Comparison of ENCODE assay signal across 23 cellular contexts in genomic region chr9:115050002-115050490, GRCh38.
"Had no signal": no experiment of that assay in that cellular context is flagged by ENCODE, and none has a peak within 500 bp of the region (broad histone marks: within the 10 kb centered on the region; RNA-seq: fewer than 3 reads in every experiment).

No MANE protein-coding gene starts in this region.

- H3K4me3 ChIP-seq: coronary artery, heart left ventricle, prostate gland, right lobe of liver, spleen, stomach, thoracic aorta, uterus had no signal

- ATAC-seq: heart left ventricle; left lobe of liver; natural killer cell treated with Interleukin-12 subunit alpha and Interleukin-12 subunit beta and Interleukin-15 and Interleukin-18, amount 100 ng/mL, for 72 hours; right lobe of liver had no signal

- H3K36me3 ChIP-seq: heart left ventricle, prostate gland, right lobe of liver, spleen, thoracic aorta, uterus had no signal

- H3K27me3 ChIP-seq: right lobe of liver, stomach, uterus had no signal

- DNase-seq: effector CD4-positive, alpha-beta T cell; endodermal cell; foreskin melanocyte; heart left ventricle; hippocampal formation; islet precursor cell; mammary epithelial cell; retina; right lobe of liver; spleen; stimulated activated CD4-positive, alpha-beta T cell treated with anti-CD3 and anti-CD28 coated beads, Interleukin-15, amount 100 ng/mL, for 24 hours; stimulated activated CD4-positive, alpha-beta T cell treated with anti-CD3 and anti-CD28 coated beads, Interleukin-2, amount 100 ng/mL, for 24 hours; stimulated activated CD4-positive, alpha-beta T cell treated with anti-CD3 and anti-CD28 coated beads, Interleukin-4, amount 100 ng/mL, for 4 hours; stimulated activated naive CD4-positive, alpha-beta T cell; stomach; substantia nigra; uterus had no signal

- H3K27ac ChIP-seq: coronary artery, parathyroid adenoma, prostate gland, right lobe of liver, spleen, stomach, thoracic aorta, uterus had no signal

- H3K9me3 ChIP-seq: heart left ventricle, prostate gland, right lobe of liver, spleen, stomach, thoracic aorta, uterus had no signal

- H3K4me1 ChIP-seq: heart left ventricle, parathyroid adenoma, prostate gland, right lobe of liver, spleen, stomach, uterus had no signal

- H3K9ac ChIP-seq: parathyroid adenoma had no signal

- H2AFZ ChIP-seq: parathyroid adenoma had no signal
